In the genomic region with DNA sequence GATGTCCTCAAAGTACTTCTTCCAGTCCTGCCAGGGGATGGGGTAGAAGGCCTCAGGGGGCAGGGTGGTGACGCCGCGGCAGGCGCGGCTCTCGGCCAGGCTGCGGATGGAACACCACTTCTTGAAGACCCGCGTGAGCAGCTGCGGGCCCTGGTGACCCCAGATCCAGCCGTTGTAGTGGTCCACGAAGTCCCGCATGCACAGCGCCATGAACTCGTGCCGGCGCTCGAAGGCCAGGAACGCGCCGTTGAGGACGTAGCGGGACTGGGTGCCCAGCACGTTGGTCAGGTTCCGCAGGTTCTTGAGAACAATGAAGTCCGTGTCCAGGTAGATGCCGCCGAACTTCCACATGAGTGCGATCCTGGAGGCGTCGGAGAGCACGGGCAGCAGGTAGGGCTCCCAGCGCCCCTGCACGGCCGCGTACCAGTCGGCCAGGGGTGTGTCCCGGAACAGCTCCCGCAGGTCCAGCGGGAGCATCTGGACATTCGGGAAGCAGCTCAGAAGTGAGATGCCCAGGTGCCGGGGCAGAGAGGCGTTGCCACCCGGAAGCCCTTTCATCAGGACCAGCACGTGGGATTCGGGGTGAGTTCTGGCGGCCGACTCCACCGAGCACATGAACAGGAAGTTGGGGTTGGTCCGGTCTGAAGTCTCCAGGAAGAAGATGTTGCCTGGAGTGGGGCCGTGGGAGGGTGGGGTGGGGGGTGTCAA, we compare ENCODE assay signal across 1 cellular context.
TF ChIP-seq lines count a peak whose summit lies in the region.

No MANE protein-coding gene starts in this region.

TF ChIP-seq in endothelial cell of umbilical vein, 7 proteins besides CTCF, POLR2A, EP300 and RAD21:
- TF ChIP-seq FOS (IDR thresholded peaks at IDR 0.05; ENCODE audit: borderline replicate concordance, insufficient read depth, low read length) (no peak), EZH2 (IDR thresholded peaks at IDR 0.05; ENCODE audit: borderline replicate concordance, low read depth, low read length, severe bottlenecking) (no peak), POLR2AphosphoS5 (IDR thresholded peaks at IDR 0.05; ENCODE audit: insufficient read depth, low read depth, low read length) (no peak), JUN (IDR thresholded peaks at IDR 0.05; ENCODE audit: borderline replicate concordance, insufficient read depth, insufficient read length, low read depth) (no peak), GATA2 (IDR thresholded peaks at IDR 0.05; ENCODE audit: insufficient read depth, insufficient read length, low read depth, low read length) (no peak), MYC (IDR thresholded peaks at IDR 0.05; ENCODE audit: low read depth, low read length) (no peak)
- TF ChIP-seq, protein P1, sequence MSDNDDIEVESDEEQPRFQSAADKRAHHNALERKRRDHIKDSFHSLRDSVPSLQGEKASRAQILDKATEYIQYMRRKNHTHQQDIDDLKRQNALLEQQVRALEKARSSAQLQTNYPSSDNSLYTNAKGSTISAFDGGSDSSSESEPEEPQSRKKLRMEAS (IDR thresholded peaks at IDR 0.05; ENCODE audit: insufficient read depth, insufficient read length) = no peak
